ENCODE assay signal across 8 cellular contexts in genomic region chr6:32175711-32176475, GRCh38. TPM values are rescaled to one million over a fixed set of nuclear protein-coding genes. Genes with fewer than 3 reads are reported as not detected.
DNase-seq lines count a peak whose midpoint lies in the region; ATAC-seq and TF ChIP-seq lines count a peak whose summit lies in the region.

Gene AGPAT1 (minus strand): TSS chr6:32176084. CDS start chr6:32171496, 4,588 bp downstream.

- peak within 1 kb of the TSS; percentile 87 for H3K4me3 ChIP-seq in Caco-2 (ENCODE audit: low read depth, low read length)
- peak within 1 kb of the TSS; percentile 45 for H3K4me3 ChIP-seq in RWPE2 (ENCODE audit: severe bottlenecking)

- TF ChIP-seq CTCF in Caco-2 (IDR thresholded peaks at IDR 0.05; ENCODE audit: insufficient read depth in 1 of 2, low read depth in 1 of 2, low read length in 1 of 2, severe bottlenecking in 1 of 2, unreplicated experiment in 1 of 2) (no peak), RWPE2 (IDR thresholded peaks at IDR 0.05; ENCODE audit: poor library complexity, severe bottlenecking) (no peak)

- H3K36me3 ChIP-seq in Caco-2 (ENCODE audit: control insufficient read depth, insufficient read depth, low read length), result no peaks in the 10 kb centered on the region; the same call in 1 of the 2 replicates
- peaks cover 7% of the 10 kb centered on the region for H3K36me3 ChIP-seq in RWPE2 (ENCODE audit: low read depth)

- H3K9me3 ChIP-seq in Caco-2 (no peaks in the 10 kb centered on the region), RWPE2 (ENCODE audit: severe bottlenecking) (no peaks in the 10 kb centered on the region)

- H3K9me3 Mint-ChIP-seq in Caco-2 (ENCODE audit: unreplicated experiment) (no peaks in the 10 kb centered on the region), naive B cell (peaks cover 0 to 4% (median 0%) of the 10 kb centered on the region in 7 donors)
- H3K9me3 Mint-ChIP-seq in activated T-helper 17 cell treated with anti-CD3 and anti-CD28 coated beads, Interleukin-2, amount 50 U/mL, for 72 hours, result no peaks in the 10 kb centered on the region

- intact Hi-C loops in Caco-2 (cut with micrococcal nuclease; ENCODE audit: unreplicated experiment), result no loop called here

- H3K27me3 ChIP-seq in Caco-2 (replicated peaks; ENCODE audit: control insufficient read depth, insufficient read depth, low read length) (no peaks in the 10 kb centered on the region), RWPE2 (ENCODE audit: insufficient read depth, poor library complexity, severe bottlenecking) (no peaks in the 10 kb centered on the region)

- H3K4me3 Mint-ChIP-seq in Caco-2 (ENCODE audit: unreplicated experiment) (peak within 1 kb of the TSS; percentile 81), naive B cell (peak within 1 kb of the TSS; percentile 82 to 100 (median 96))
- H3K4me3 Mint-ChIP-seq in activated T-helper 17 cell treated with anti-CD3 and anti-CD28 coated beads, Interleukin-2, amount 50 U/mL, for 72 hours, result peak within 1 kb of the TSS; percentile 90

- DNase-seq in Caco-2 (peak; percentile 97 to 98), M059J (ENCODE audit: low read depth) (peak; percentile 97), RWPE2 (ENCODE audit: low spot score) (peak; percentile 93), fibroblast of gingiva (ENCODE audit: low read depth) (peak; percentile 98), naive B cell (peak; percentile 95)
- DNase-seq in stimulated activated CD8-positive, alpha-beta memory T cell treated with anti-CD3 and anti-CD28 coated beads, Interleukin-7, amount 100 ng/mL, for 48 hours (ENCODE audit: extremely low read depth in 1 of 2, low read depth in 1 of 2), result peak; percentile 89 to 95

- H3K4me1 Mint-ChIP-seq in Caco-2 (ENCODE audit: low read depth, unreplicated experiment) (peaks cover 46% of the 10 kb centered on the region), naive B cell (peaks cover 66 to 70% (median 70%) of the 10 kb centered on the region in 3 donors)
- H3K4me1 Mint-ChIP-seq in activated T-helper 17 cell treated with anti-CD3 and anti-CD28 coated beads, Interleukin-2, amount 50 U/mL, for 72 hours, result peaks cover 33% of the 10 kb centered on the region

- H3K4me1 ChIP-seq in Caco-2, result peaks cover 22% of the 10 kb centered on the region
- H3K4me1 ChIP-seq in RWPE2 (ENCODE audit: insufficient read depth, poor library complexity, severe bottlenecking), result peaks cover 4% of the 10 kb centered on the region

- CTCF ChIA-PET in Caco-2 (lab: Charles Lee), result interaction anchor here (1.3 to 2.1 kb wide), 2 partner anchors 8 to 20 kb away, joined by 3 to 24 read pairs; no protein-coding TSS in a partner anchor

- H3K27ac ChIP-seq in RWPE2 (ENCODE audit: poor library complexity, severe bottlenecking), result peak within 1 kb of the TSS; percentile 89

- peaks cover 43% of the 10 kb centered on the region for H3K36me3 Mint-ChIP-seq in Caco-2 (ENCODE audit: insufficient read depth, unreplicated experiment)
- H3K36me3 Mint-ChIP-seq in activated T-helper 17 cell treated with anti-CD3 and anti-CD28 coated beads, Interleukin-2, amount 50 U/mL, for 72 hours (ENCODE audit: low read depth), result peaks cover 41% of the 10 kb centered on the region
- peaks cover 0 to 15% of the 10 kb centered on the region in 2 donors for H3K36me3 Mint-ChIP-seq in naive B cell

- H3K27me3 Mint-ChIP-seq in Caco-2 (ENCODE audit: insufficient read depth, unreplicated experiment) (no peaks in the 10 kb centered on the region), naive B cell (no peaks in the 10 kb centered on the region)
- H3K27me3 Mint-ChIP-seq in activated T-helper 17 cell treated with anti-CD3 and anti-CD28 coated beads, Interleukin-2, amount 50 U/mL, for 72 hours, result no peaks in the 10 kb centered on the region

- no TSS peak for BruUV-seq in Caco-2 (replicated peaks; lab: Mats Ljungman, UMichigan)

- peak within 1 kb of the TSS; percentile 94 for H3K27ac Mint-ChIP-seq in Caco-2 (ENCODE audit: unreplicated experiment)
- peak within 1 kb of the TSS; percentile 96 for H3K27ac Mint-ChIP-seq in activated T-helper 17 cell treated with anti-CD3 and anti-CD28 coated beads, Interleukin-2, amount 50 U/mL, for 72 hours
- H3K27ac Mint-ChIP-seq in naive B cell, result peak within 1 kb of the TSS; percentile 89 to 99 (median 98)

- POLR2A ChIA-PET in Caco-2 (lab: Charles Lee), result interaction anchor here (0.6 to 1.0 kb wide), 3 partner anchors 20 to 796 kb away, joined by 3 to 6 read pairs (median 4); partner anchors contain the start of gene FKBPL

- ATAC-seq in GM21717 (IDR thresholded peaks at IDR 0.05; ENCODE audit: unreplicated experiment) (peak; percentile 32), RWPE2 (ENCODE audit: low read depth) (peak; percentile 68), naive B cell (ENCODE audit: low read depth in 2 of 2) (peak; percentile 43 to 54)
- ATAC-seq in activated T-helper 17 cell treated with anti-CD3 and anti-CD28 coated beads, Interleukin-2, amount 50 U/mL, for 72 hours (replicated peaks), result peak; percentile 61

RNA-seq across cellular contexts. Expression of gene AGPAT1, which starts in this region (rescaled TPM):
- total RNA-seq in Caco-2 (2022), result 60.4 and 61.9 TPM in 2 replicates
- 101 and 120 TPM in 2 replicates for total RNA-seq in M059J (2014; rRNA removed; shearing (Covaris generic))
- total RNA-seq in activated T-helper 17 cell treated with anti-CD3 and anti-CD28 coated beads, Interleukin-2, amount 50 U/mL, for 72 hours, result 10 to 100 TPM; 26.8 to 37.5 TPM
- 10 to 100 TPM in 5 of 6 donors, 1 to 10 TPM in 1; 9.1 to 20.6 (median 13.1) TPM for polyA plus RNA-seq in naive B cell (ENCODE audit: low read depth in 6 of 6)

Comparison
In these comparisons a context has a peak if more than half of its experiments do, and no peak if none do; other contexts are left out.
1. Peak in every context shown above with its lines: DNase-seq, ATAC-seq, H3K4me3 ChIP-seq and H3K27ac ChIP-seq.